14 cellular contexts compared by ENCODE assay signal in genomic region chr12:119842380-119842779, GRCh38. TPM values are rescaled to one million over a fixed set of nuclear protein-coding genes. Genes with fewer than 3 reads are reported as not detected.
DNase-seq lines count a peak whose midpoint lies in the region; ATAC-seq and TF ChIP-seq lines count a peak whose summit lies in the region.
"Had no signal": no experiment of that assay in that cellular context is flagged by ENCODE, and none has a peak within 500 bp of the region (broad histone marks: within the 10 kb centered on the region; RNA-seq: fewer than 3 reads in every experiment).

No MANE protein-coding gene starts in this region.

- H3K4me3 Mint-ChIP-seq in neural crest cell: peak overlapping the region; percentile 5
- no peak overlapping the region for H3K4me3 Mint-ChIP-seq in activated T-helper 1 cell treated with anti-CD3 and anti-CD28 coated beads, Interleukin-12 subunit alpha, Interleukin-12 subunit beta, Interleukin-2, Interleukin-4 antibody, amounts not matched to agents 30 ng/mL and 10 ng/mL and 1 ng/mL, durations not matched to agents 14 hours and 24 hours and 36 hours
- H3K4me3 Mint-ChIP-seq in activated CD4-positive, alpha-beta T cell treated with anti-CD3 and anti-CD28 coated beads for 36 hours: no peak overlapping the region
- H3K4me3 Mint-ChIP-seq: CD4-positive, alpha-beta T cell had no signal

- POLR2A ChIA-PET in activated CD4-positive, alpha-beta T cell treated with anti-CD3 and anti-CD28 coated beads for 36 hours (lab: Charles Lee): no interaction called here

- TF ChIP-seq CTCF in neural crest cell (conservative IDR thresholded peaks at IDR 0.05): no peak

- H3K36me3 Mint-ChIP-seq in neural crest cell (ENCODE audit: low read depth): peaks cover 37% of the 10 kb centered on the region
- H3K36me3 Mint-ChIP-seq in activated T-helper 1 cell treated with anti-CD3 and anti-CD28 coated beads, Interleukin-12 subunit alpha, Interleukin-12 subunit beta, Interleukin-2, Interleukin-4 antibody, amounts not matched to agents 30 ng/mL and 10 ng/mL and 1 ng/mL, durations not matched to agents 14 hours and 24 hours and 36 hours (ENCODE audit: low read depth): peaks cover 36% of the 10 kb centered on the region
- H3K36me3 Mint-ChIP-seq in activated CD4-positive, alpha-beta T cell treated with anti-CD3 and anti-CD28 coated beads for 36 hours (ENCODE audit: low read depth): peaks cover 31% of the 10 kb centered on the region

- peak overlapping the region; percentile 91 for H3K27ac Mint-ChIP-seq in neural crest cell (ENCODE audit: unreplicated experiment)
- no peak overlapping the region for H3K27ac Mint-ChIP-seq in activated T-helper 1 cell treated with anti-CD3 and anti-CD28 coated beads, Interleukin-12 subunit alpha, Interleukin-12 subunit beta, Interleukin-2, Interleukin-4 antibody, amounts not matched to agents 30 ng/mL and 10 ng/mL and 1 ng/mL, durations not matched to agents 14 hours and 24 hours and 36 hours
- H3K27ac Mint-ChIP-seq in activated CD4-positive, alpha-beta T cell treated with anti-CD3 and anti-CD28 coated beads for 36 hours: no peak overlapping the region
- H3K27ac Mint-ChIP-seq: CD4-positive, alpha-beta T cell had no signal

- intact Hi-C loops in activated T-helper 1 cell treated with anti-CD3 and anti-CD28 coated beads, Interleukin-12 subunit alpha, Interleukin-12 subunit beta, Interleukin-2, Interleukin-4 antibody, amounts not matched to agents 30 ng/mL and 10 ng/mL and 1 ng/mL, durations not matched to agents 14 hours and 24 hours and 36 hours (cut with micrococcal nuclease): no loop called here
- intact Hi-C loops in activated CD4-positive, alpha-beta T cell treated with anti-CD3 and anti-CD28 coated beads for 36 hours (cut with DNase I, micrococcal nuclease): no loop called here

- no peak for ATAC-seq in activated CD4-positive, alpha-beta T cell treated with anti-CD3 and anti-CD28 coated beads for 36 hours
- no peak for ATAC-seq in GM18909 (IDR thresholded peaks at IDR 0.05; ENCODE audit: poor library complexity, unreplicated experiment)

- no peaks in the 10 kb centered on the region for H3K9me3 Mint-ChIP-seq in neural crest cell
- H3K9me3 Mint-ChIP-seq in activated T-helper 1 cell treated with anti-CD3 and anti-CD28 coated beads, Interleukin-12 subunit alpha, Interleukin-12 subunit beta, Interleukin-2, Interleukin-4 antibody, amounts not matched to agents 30 ng/mL and 10 ng/mL and 1 ng/mL, durations not matched to agents 14 hours and 24 hours and 36 hours: peaks cover 4% of the 10 kb centered on the region
- peaks cover 7% of the 10 kb centered on the region for H3K9me3 Mint-ChIP-seq in activated CD4-positive, alpha-beta T cell treated with anti-CD3 and anti-CD28 coated beads for 36 hours (ENCODE audit: low read depth)
- H3K9me3 Mint-ChIP-seq: CD4-positive, alpha-beta T cell had no signal

- DNase-seq in RPMI7951 (ENCODE audit: low read depth) (peak; percentile 37), globus pallidus (ENCODE audit: low spot score) (peak; percentile 32), neural crest cell (ENCODE audit: low read depth, low spot score) (no peak), superior temporal gyrus (ENCODE audit: extremely low spot score) (peak; percentile 33), C1 segment of cervical spinal cord (lab: John Stamatoyannopoulos, UW) (no peak)
- no peak for DNase-seq in activated T-helper 1 cell treated with anti-CD3 and anti-CD28 coated beads, Interleukin-12 subunit alpha, Interleukin-12 subunit beta, Interleukin-2, Interleukin-4 antibody, amounts not matched to agents 30 ng/mL and 10 ng/mL and 1 ng/mL, durations not matched to agents 14 hours and 24 hours and 36 hours (ENCODE audit: low spot score)
- DNase-seq in activated CD4-positive, alpha-beta T cell treated with anti-CD3 and anti-CD28 coated beads for 36 hours: no peak
- DNase-seq: BE2C; CD4-positive, alpha-beta T cell; DMS153; GDM1; GOT3; H7 had no signal

- CTCF ChIA-PET in activated CD4-positive, alpha-beta T cell treated with anti-CD3 and anti-CD28 coated beads for 36 hours (lab: Charles Lee): interaction anchor here (0.7 kb wide), 1 partner anchor 215 kb away, joined by 3 read pairs; no protein-coding TSS in a partner anchor

- H3K27me3 Mint-ChIP-seq in neural crest cell (ENCODE audit: low read depth): no peaks in the 10 kb centered on the region
- H3K27me3 Mint-ChIP-seq in activated T-helper 1 cell treated with anti-CD3 and anti-CD28 coated beads, Interleukin-12 subunit alpha, Interleukin-12 subunit beta, Interleukin-2, Interleukin-4 antibody, amounts not matched to agents 30 ng/mL and 10 ng/mL and 1 ng/mL, durations not matched to agents 14 hours and 24 hours and 36 hours (ENCODE audit: insufficient read depth): no peaks in the 10 kb centered on the region
- no peaks in the 10 kb centered on the region for H3K27me3 Mint-ChIP-seq in activated CD4-positive, alpha-beta T cell treated with anti-CD3 and anti-CD28 coated beads for 36 hours
- H3K27me3 Mint-ChIP-seq: CD4-positive, alpha-beta T cell had no signal

- peaks cover 20% of the 10 kb centered on the region for H3K4me1 Mint-ChIP-seq in neural crest cell
- H3K4me1 Mint-ChIP-seq in activated T-helper 1 cell treated with anti-CD3 and anti-CD28 coated beads, Interleukin-12 subunit alpha, Interleukin-12 subunit beta, Interleukin-2, Interleukin-4 antibody, amounts not matched to agents 30 ng/mL and 10 ng/mL and 1 ng/mL, durations not matched to agents 14 hours and 24 hours and 36 hours (ENCODE audit: low read depth): no peaks in the 10 kb centered on the region
- no peaks in the 10 kb centered on the region for H3K4me1 Mint-ChIP-seq in activated CD4-positive, alpha-beta T cell treated with anti-CD3 and anti-CD28 coated beads for 36 hours

RNA-seq across cellular contexts. Expression of gene CIT, which starts 34.7 kb away (rescaled TPM):
- 35.6 and 36.0 TPM in 2 replicates for total RNA-seq in RPMI7951 (2014; rRNA removed; shearing (Covaris generic))
- 80.6 and 85.9 TPM in 2 replicates for total RNA-seq in neural crest cell
- total RNA-seq in activated T-helper 1 cell treated with anti-CD3 and anti-CD28 coated beads, Interleukin-12 subunit alpha, Interleukin-12 subunit beta, Interleukin-2, Interleukin-4 antibody, amounts not matched to agents 30 ng/mL and 10 ng/mL and 1 ng/mL, durations not matched to agents 14 hours and 24 hours and 36 hours: 36.6 and 40.3 TPM in 2 replicates
- total RNA-seq in activated CD4-positive, alpha-beta T cell treated with anti-CD3 and anti-CD28 coated beads for 36 hours: 10 to 100 TPM; 54.6 to 71.5 TPM

Comparison
In these comparisons a context has a peak if more than half of its experiments do, and no peak if none do; other contexts are left out.
1. DNase-seq: peak in RPMI7951 (single experiment), globus pallidus (single experiment) and superior temporal gyrus (single experiment); none in neural crest cell (single experiment), activated T-helper 1 cell treated with anti-CD3 and anti-CD28 coated beads, Interleukin-12 subunit alpha, Interleukin-12 subunit beta, Interleukin-2, Interleukin-4 antibody, amounts not matched to agents 30 ng/mL and 10 ng/mL and 1 ng/mL, durations not matched to agents 14 hours and 24 hours and 36 hours (single experiment), activated CD4-positive, alpha-beta T cell treated with anti-CD3 and anti-CD28 coated beads for 36 hours (single experiment) and C1 segment of cervical spinal cord (0 of 14).